1 cellular context compared by ENCODE assay signal in genomic region chr12:9364224-9365176, GRCh38.
TF ChIP-seq lines count a peak whose summit lies in the region.

No MANE protein-coding gene starts in this region.

TF ChIP-seq in H1, 55 proteins besides CTCF, POLR2A, EP300 and RAD21 (continued from another document):
- no peak for TF ChIP-seq E2F6 (IDR thresholded peaks at IDR 0.05)
- TF ChIP-seq BRCA1 (IDR thresholded peaks at IDR 0.05; ENCODE audit: low read depth, low read length): no peak
- TF ChIP-seq KDM1A (IDR thresholded peaks at IDR 0.05; ENCODE audit: borderline replicate concordance, low read length): no peak
- TF ChIP-seq PHF8 (conservative IDR thresholded peaks at IDR 0.05; ENCODE audit: low read depth, low read length): no peak
- TF ChIP-seq POLR2AphosphoS5 (IDR thresholded peaks at IDR 0.05; ENCODE audit: low read depth, low read length): peak; percentile 95
- TF ChIP-seq SRF (IDR thresholded peaks at IDR 0.05; ENCODE audit: low read depth, low read length): no peak
- TF ChIP-seq TBP (IDR thresholded peaks at IDR 0.05; ENCODE audit: low read depth, low read length): peak; percentile 92
- no peak for TF ChIP-seq HDAC2 (IDR thresholded peaks at IDR 0.05; ENCODE audit: borderline replicate concordance in 1 of 2, low read depth in 2 of 2, low read length in 2 of 2)
- TF ChIP-seq TCF12 (IDR thresholded peaks at IDR 0.05; ENCODE audit: low read depth, low read length): no peak
- TF ChIP-seq SIRT6 (IDR thresholded peaks at IDR 0.05; ENCODE audit: low read length): no peak
- peak; percentile 53 for TF ChIP-seq NANOG (IDR thresholded peaks at IDR 0.05; ENCODE audit: insufficient read depth, low read depth, low read length, poor library complexity, severe bottlenecking)
- no peak for TF ChIP-seq FOSL1 (IDR thresholded peaks at IDR 0.05; ENCODE audit: insufficient read depth, low read depth, low read length)
- no peak for TF ChIP-seq SP2 (IDR thresholded peaks at IDR 0.05; ENCODE audit: low read length)
- 0 out of 4 replicates have a peak, but pooled peaks of 1 of the 2 experiments have one; percentile 56 for TF ChIP-seq SIN3A (conservative IDR thresholded peaks at IDR 0.05 in 1 of 2, IDR thresholded peaks at IDR 0.05 in 1 of 2; ENCODE audit: low read depth in 1 of 2, low read length in 2 of 2)
- TF ChIP-seq CTBP2 (IDR thresholded peaks at IDR 0.05; ENCODE audit: borderline replicate concordance, insufficient read depth, insufficient read length, low read length): no peak
- no peak for TF ChIP-seq CHD7 (IDR thresholded peaks at IDR 0.05; ENCODE audit: insufficient replicate concordance, low read length)
- no peak for TF ChIP-seq ATF2 (IDR thresholded peaks at IDR 0.05; ENCODE audit: low read length)
- TF ChIP-seq SAP30 (IDR thresholded peaks at IDR 0.05; ENCODE audit: insufficient read depth, insufficient replicate concordance, low read length): no peak
- no peak for TF ChIP-seq EZH2 (IDR thresholded peaks at IDR 0.05; ENCODE audit: low read depth, low read length, severe bottlenecking)
- no peak for TF ChIP-seq RBBP5 (IDR thresholded peaks at IDR 0.05; ENCODE audit: borderline replicate concordance, low read depth, low read length)
- TF ChIP-seq TEAD4 (IDR thresholded peaks at IDR 0.05; ENCODE audit: low read depth, low read length): no peak
- TF ChIP-seq RNF2 (IDR thresholded peaks at IDR 0.05; ENCODE audit: borderline replicate concordance, low read depth, low read length, missing control alignments, poor library complexity, severe bottlenecking): no peak
- TF ChIP-seq GTF2F1 (IDR thresholded peaks at IDR 0.05; ENCODE audit: borderline replicate concordance, low read depth, low read length): peak; percentile 94
- no peak for TF ChIP-seq ATF3 (IDR thresholded peaks at IDR 0.05; ENCODE audit: insufficient read depth, low read depth, low read length)
- TF ChIP-seq ZNF274 (IDR thresholded peaks at IDR 0.05; ENCODE audit: borderline replicate concordance, extremely low read depth, low read length): no peak
- TF ChIP-seq NRF1 (IDR thresholded peaks at IDR 0.05; ENCODE audit: low read depth, low read length): no peak
- no peak for TF ChIP-seq RXRA (IDR thresholded peaks at IDR 0.05; ENCODE audit: insufficient read depth, low read depth, low read length)
- no peak for TF ChIP-seq CEBPB (IDR thresholded peaks at IDR 0.05; ENCODE audit: low read depth, low read length)
- TF ChIP-seq KDM4A (IDR thresholded peaks at IDR 0.05; ENCODE audit: low read depth, low read length, severe bottlenecking): no peak
- no peak for TF ChIP-seq JUN (IDR thresholded peaks at IDR 0.05; ENCODE audit: low read depth, low read length)
- TF ChIP-seq MAX (IDR thresholded peaks at IDR 0.05): no peak
- TF ChIP-seq CREB1 (IDR thresholded peaks at IDR 0.05): no peak
- no peak for TF ChIP-seq SP4 (IDR thresholded peaks at IDR 0.05; ENCODE audit: low read length)
- no peak for TF ChIP-seq ASH2L (IDR thresholded peaks at IDR 0.05; ENCODE audit: low read length)
- no peak for TF ChIP-seq SIX5 (IDR thresholded peaks at IDR 0.05; ENCODE audit: low read depth, low read length)
- TF ChIP-seq CBX8 (IDR thresholded peaks at IDR 0.05; ENCODE audit: borderline replicate concordance, low read depth, low read length): no peak
- no peak for TF ChIP-seq BCL11A (IDR thresholded peaks at IDR 0.05; ENCODE audit: low read depth in 2 of 2, low read length in 2 of 2)
- peak; percentile 99 for TF ChIP-seq TAF7 (optimal IDR thresholded peaks at IDR 0.05; ENCODE audit: borderline replicate concordance, low read depth, low read length)
- no peak for TF ChIP-seq USF2 (IDR thresholded peaks at IDR 0.05; ENCODE audit: low read length)
- TF ChIP-seq CHD1 (IDR thresholded peaks at IDR 0.05; ENCODE audit: low read depth, low read length): no peak
- TF ChIP-seq MAFK (IDR thresholded peaks at IDR 0.05; ENCODE audit: low read depth, low read length): no peak
- TF ChIP-seq SP1 (IDR thresholded peaks at IDR 0.05; ENCODE audit: low read depth, low read length): peak; percentile 51; the same call in 1 of the 2 replicates
- 0 out of 2 replicates have a peak, but pooled peaks have one; percentile 46 for TF ChIP-seq TAF1 (IDR thresholded peaks at IDR 0.05; ENCODE audit: low read depth, low read length)
- TF ChIP-seq JUND (IDR thresholded peaks at IDR 0.05; ENCODE audit: low read length): no peak
- no peak for TF ChIP-seq CBX5 (IDR thresholded peaks at IDR 0.05; ENCODE audit: low read depth, low read length)
- no peak for TF ChIP-seq KDM5A (IDR thresholded peaks at IDR 0.05; ENCODE audit: low read length)
